Comparison of ENCODE assay signal across 8 cellular contexts in genomic region chr9:86098793-86099694, GRCh38. TPM values are rescaled to one million over a fixed set of nuclear protein-coding genes. Genes with fewer than 3 reads are reported as not detected.
A peak's percentile ranks its signal among the peaks of the same experiment; 100 is the strongest.
DNase-seq lines count a peak whose midpoint lies in the region; ATAC-seq, FAIRE-seq and TF ChIP-seq lines count a peak whose summit lies in the region.

Gene GOLM1, minus strand, starts transcription at chr9:86099558. Its CDS starts 20,238 bp downstream, at chr9:86079320.

- H3K4me1 Mint-ChIP-seq in central memory CD8-positive, alpha-beta T cell = peaks cover 12% of the 10 kb centered on the region

- TF ChIP-seq CTCF in smooth muscle cell (IDR thresholded peaks at IDR 0.05; ENCODE audit: borderline replicate concordance, insufficient read depth, poor library complexity, severe bottlenecking) = peak; percentile 5

- H3K27me3 ChIP-seq in SJCRH30 (no peaks in the 10 kb centered on the region), smooth muscle cell (ENCODE audit: low read depth) (no peaks in the 10 kb centered on the region)

- peak within 1 kb of the TSS; percentile 65 for H2AFZ ChIP-seq in smooth muscle cell (ENCODE audit: low read depth)

- H3K4me1 ChIP-seq in SJCRH30 (peaks cover 9% of the 10 kb centered on the region), smooth muscle cell (ENCODE audit: low read depth) (peaks cover 29% of the 10 kb centered on the region)

- H3K27ac ChIP-seq in SJCRH30 (peak within 1 kb of the TSS; percentile 81), smooth muscle cell (ENCODE audit: low read depth) (peak within 1 kb of the TSS; percentile 31)

- DNase-seq in HTR-8/SVneo (ENCODE audit: insufficient read length, low spot score) (peak; percentile 31), SJCRH30 (peak; percentile 69 to 82), iris pigment epithelial cell (ENCODE audit: low read depth) (peak; percentile 69), smooth muscle cell (lab: John Stamatoyannopoulos, UW; ENCODE audit: unreplicated experiment) (peak; percentile 51), middle frontal gyrus (ENCODE audit: extremely low spot score, low spot score) (no peak)
- no peak for DNase-seq in central memory CD8-positive, alpha-beta T cell (ENCODE audit: low spot score in 2 of 2)

- H3K36me3 ChIP-seq in SJCRH30 (no peaks in the 10 kb centered on the region), smooth muscle cell (ENCODE audit: low read depth) (no peaks in the 10 kb centered on the region)

- H3K79me2 ChIP-seq in smooth muscle cell (ENCODE audit: low read depth) = peaks cover 38% of the 10 kb centered on the region

- H3K9ac ChIP-seq in smooth muscle cell (ENCODE audit: low read depth) = peak within 1 kb of the TSS; percentile 69

- H3K4me3 ChIP-seq in GM08714 (ENCODE audit: low read length) (peak within 1 kb of the TSS; percentile 63), SJCRH30 (peak within 1 kb of the TSS; percentile 100), smooth muscle cell (peak within 1 kb of the TSS; percentile 71)

- peak within 1 kb of the TSS; percentile 90 for H3K4me2 ChIP-seq in smooth muscle cell

- no peaks in the 10 kb centered on the region for H3K9me3 Mint-ChIP-seq in central memory CD8-positive, alpha-beta T cell

- H4K20me1 ChIP-seq in smooth muscle cell (ENCODE audit: low read depth) = peaks cover 8% of the 10 kb centered on the region

- ATAC-seq in GM21515 (IDR thresholded peaks at IDR 0.05; ENCODE audit: unreplicated experiment) = peak; percentile 76
- peak; percentile 71 for ATAC-seq in central memory CD8-positive, alpha-beta T cell (replicated peaks; ENCODE audit: extremely low read depth, poor library complexity, severe bottlenecking)

- H3K9me3 ChIP-seq in SJCRH30 (replicated peaks) = no peaks in the 10 kb centered on the region
- H3K9me3 ChIP-seq in smooth muscle cell (replicated peaks; ENCODE audit: low read depth) = no peaks in the 10 kb centered on the region

- no peaks in the 10 kb centered on the region for H3K36me3 Mint-ChIP-seq in central memory CD8-positive, alpha-beta T cell (ENCODE audit: insufficient read depth)

- no peak within 1 kb of the TSS for H3K27ac Mint-ChIP-seq in central memory CD8-positive, alpha-beta T cell (ENCODE audit: low read depth)

- peak; percentile 36 for FAIRE-seq in HTR-8/SVneo (lab: Jason Lieb, UNC)

- H3F3A ChIP-seq in smooth muscle cell (ENCODE audit: low read depth) = no peaks in the 10 kb centered on the region

- WGBS in smooth muscle cell (ENCODE audit: low lambda C conversion rate) = 2% methylated on average over 87 of the region's 126 CpGs

- peak within 1 kb of the TSS; percentile 87 for H3K4me3 Mint-ChIP-seq in central memory CD8-positive, alpha-beta T cell

- H3K27me3 Mint-ChIP-seq in central memory CD8-positive, alpha-beta T cell = peaks cover 33% of the 10 kb centered on the region

RNA-seq across cellular contexts. Expression of gene GOLM1, which starts in this region (rescaled TPM):
- total RNA-seq in SJCRH30 (2014; rRNA removed; shearing (Covaris generic)) = 116 and 120 TPM in 2 replicates
- total RNA-seq in smooth muscle cell = 36.2 and 45.6 TPM in 2 replicates
- 62.1 and 69.2 TPM in 2 replicates for polyA plus RNA-seq in smooth muscle cell

Comparison
In these comparisons a context has a peak if more than half of its experiments do, and no peak if none do; other contexts are left out.
1. DNase-seq: peak in HTR-8/SVneo (single experiment), SJCRH30 (2 of 2), iris pigment epithelial cell (single experiment) and smooth muscle cell (single experiment); none in central memory CD8-positive, alpha-beta T cell (0 of 2) and middle frontal gyrus (single experiment).
2. Peak in every context shown above with its lines, with median percentiles within 50 percentile points of each other: H3K4me3 ChIP-seq.